ENCODE assay signal across 1 cellular context in the genomic region with DNA sequence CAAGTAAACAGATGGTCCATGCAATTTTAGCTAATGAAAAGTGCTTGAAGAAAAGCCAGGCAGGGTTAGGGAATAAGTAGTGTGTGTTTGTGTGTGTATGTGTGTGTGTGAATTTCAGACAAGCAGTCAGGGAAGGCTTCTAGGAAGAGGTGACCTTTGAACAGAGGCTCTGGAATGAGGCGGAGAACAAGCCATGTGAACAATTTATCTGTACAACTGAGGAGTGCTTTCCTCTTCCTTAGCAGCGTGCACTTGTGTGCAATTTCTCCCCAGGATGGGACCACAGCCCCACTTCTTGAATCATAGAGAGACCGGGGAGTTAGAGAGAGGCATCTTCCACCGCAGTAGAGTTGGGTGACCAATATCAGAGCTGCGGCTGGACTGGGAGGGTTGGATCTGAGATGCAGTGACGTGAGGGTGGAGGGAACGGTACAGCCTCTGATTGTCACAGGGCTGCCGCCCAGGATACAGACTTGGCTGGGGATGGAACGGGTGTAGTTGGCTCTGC.
TF ChIP-seq lines count a peak whose summit lies in the region.

No MANE protein-coding gene starts in this region.

TF ChIP-seq in K562, 482 proteins besides CTCF, POLR2A, EP300 and RAD21 (continued from another document):
- TF ChIP-seq MYC (IDR thresholded peaks at IDR 0.05; ENCODE audit: low read depth, low read length) (no peak), MYC (CRISPR knock-in tag; IDR thresholded peaks at IDR 0.05; ENCODE audit: borderline replicate concordance, low read depth) (no peak), SMARCA5 (IDR thresholded peaks at IDR 0.05) (peak; percentile 100), ZNF311 (CRISPR knock-in tag; IDR thresholded peaks at IDR 0.05) (0 out of 2 replicates have a peak, but pooled peaks have one; percentile 36)
- TF ChIP-seq, protein P1, sequence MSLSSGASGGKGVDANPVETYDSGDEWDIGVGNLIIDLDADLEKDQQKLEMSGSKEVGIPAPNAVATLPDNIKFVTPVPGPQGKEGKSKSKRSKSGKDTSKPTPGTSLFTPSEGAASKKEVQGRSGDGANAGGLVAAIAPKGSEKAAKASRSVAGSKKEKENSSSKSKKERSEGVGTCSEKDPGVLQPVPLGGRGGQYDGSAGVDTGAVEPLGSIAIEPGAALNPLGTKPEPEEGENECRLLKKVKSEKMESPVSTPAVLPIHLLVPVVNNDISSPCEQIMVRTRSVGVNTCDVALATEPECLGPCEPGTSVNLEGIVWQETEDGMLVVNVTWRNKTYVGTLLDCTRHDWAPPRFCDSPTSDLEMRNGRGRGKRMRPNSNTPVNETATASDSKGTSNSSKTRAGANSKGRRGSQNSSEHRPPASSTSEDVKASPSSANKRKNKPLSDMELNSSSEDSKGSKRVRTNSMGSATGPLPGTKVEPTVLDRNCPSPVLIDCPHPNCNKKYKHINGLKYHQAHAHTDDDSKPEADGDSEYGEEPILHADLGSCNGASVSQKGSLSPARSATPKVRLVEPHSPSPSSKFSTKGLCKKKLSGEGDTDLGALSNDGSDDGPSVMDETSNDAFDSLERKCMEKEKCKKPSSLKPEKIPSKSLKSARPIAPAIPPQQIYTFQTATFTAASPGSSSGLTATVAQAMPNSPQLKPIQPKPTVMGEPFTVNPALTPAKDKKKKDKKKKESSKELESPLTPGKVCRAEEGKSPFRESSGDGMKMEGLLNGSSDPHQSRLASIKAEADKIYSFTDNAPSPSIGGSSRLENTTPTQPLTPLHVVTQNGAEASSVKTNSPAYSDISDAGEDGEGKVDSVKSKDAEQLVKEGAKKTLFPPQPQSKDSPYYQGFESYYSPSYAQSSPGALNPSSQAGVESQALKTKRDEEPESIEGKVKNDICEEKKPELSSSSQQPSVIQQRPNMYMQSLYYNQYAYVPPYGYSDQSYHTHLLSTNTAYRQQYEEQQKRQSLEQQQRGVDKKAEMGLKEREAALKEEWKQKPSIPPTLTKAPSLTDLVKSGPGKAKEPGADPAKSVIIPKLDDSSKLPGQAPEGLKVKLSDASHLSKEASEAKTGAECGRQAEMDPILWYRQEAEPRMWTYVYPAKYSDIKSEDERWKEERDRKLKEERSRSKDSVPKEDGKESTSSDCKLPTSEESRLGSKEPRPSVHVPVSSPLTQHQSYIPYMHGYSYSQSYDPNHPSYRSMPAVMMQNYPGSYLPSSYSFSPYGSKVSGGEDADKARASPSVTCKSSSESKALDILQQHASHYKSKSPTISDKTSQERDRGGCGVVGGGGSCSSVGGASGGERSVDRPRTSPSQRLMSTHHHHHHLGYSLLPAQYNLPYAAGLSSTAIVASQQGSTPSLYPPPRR (CRISPR knock-in tag; IDR thresholded peaks at IDR 0.05; ENCODE audit: borderline replicate concordance) = no peak
